ENCODE assay signal across 1 cellular context in genomic region chr9:120917989-120918630, GRCh38.
TF ChIP-seq lines count a peak whose summit lies in the region.

No MANE protein-coding gene starts in this region.

TF ChIP-seq in GM23338, 12 proteins besides CTCF, POLR2A, EP300 and RAD21 (continued from another document):
- no peak for TF ChIP-seq EZH2 (IDR thresholded peaks at IDR 0.05; ENCODE audit: low read depth, unreplicated experiment)
- no peak for TF ChIP-seq POLR2AphosphoS5 (IDR thresholded peaks at IDR 0.05; ENCODE audit: low read depth)
- TF ChIP-seq EZH2phosphoT487 (IDR thresholded peaks at IDR 0.05; ENCODE audit: unreplicated experiment), result no peak
- TF ChIP-seq, protein P1, sequence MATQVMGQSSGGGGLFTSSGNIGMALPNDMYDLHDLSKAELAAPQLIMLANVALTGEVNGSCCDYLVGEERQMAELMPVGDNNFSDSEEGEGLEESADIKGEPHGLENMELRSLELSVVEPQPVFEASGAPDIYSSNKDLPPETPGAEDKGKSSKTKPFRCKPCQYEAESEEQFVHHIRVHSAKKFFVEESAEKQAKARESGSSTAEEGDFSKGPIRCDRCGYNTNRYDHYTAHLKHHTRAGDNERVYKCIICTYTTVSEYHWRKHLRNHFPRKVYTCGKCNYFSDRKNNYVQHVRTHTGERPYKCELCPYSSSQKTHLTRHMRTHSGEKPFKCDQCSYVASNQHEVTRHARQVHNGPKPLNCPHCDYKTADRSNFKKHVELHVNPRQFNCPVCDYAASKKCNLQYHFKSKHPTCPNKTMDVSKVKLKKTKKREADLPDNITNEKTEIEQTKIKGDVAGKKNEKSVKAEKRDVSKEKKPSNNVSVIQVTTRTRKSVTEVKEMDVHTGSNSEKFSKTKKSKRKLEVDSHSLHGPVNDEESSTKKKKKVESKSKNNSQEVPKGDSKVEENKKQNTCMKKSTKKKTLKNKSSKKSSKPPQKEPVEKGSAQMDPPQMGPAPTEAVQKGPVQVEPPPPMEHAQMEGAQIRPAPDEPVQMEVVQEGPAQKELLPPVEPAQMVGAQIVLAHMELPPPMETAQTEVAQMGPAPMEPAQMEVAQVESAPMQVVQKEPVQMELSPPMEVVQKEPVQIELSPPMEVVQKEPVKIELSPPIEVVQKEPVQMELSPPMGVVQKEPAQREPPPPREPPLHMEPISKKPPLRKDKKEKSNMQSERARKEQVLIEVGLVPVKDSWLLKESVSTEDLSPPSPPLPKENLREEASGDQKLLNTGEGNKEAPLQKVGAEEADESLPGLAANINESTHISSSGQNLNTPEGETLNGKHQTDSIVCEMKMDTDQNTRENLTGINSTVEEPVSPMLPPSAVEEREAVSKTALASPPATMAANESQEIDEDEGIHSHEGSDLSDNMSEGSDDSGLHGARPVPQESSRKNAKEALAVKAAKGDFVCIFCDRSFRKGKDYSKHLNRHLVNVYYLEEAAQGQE (IDR thresholded peaks at IDR 0.05; ENCODE audit: unreplicated experiment), result no peak
